Comparison of ENCODE assay signal across 8 cellular contexts in the genomic region with DNA sequence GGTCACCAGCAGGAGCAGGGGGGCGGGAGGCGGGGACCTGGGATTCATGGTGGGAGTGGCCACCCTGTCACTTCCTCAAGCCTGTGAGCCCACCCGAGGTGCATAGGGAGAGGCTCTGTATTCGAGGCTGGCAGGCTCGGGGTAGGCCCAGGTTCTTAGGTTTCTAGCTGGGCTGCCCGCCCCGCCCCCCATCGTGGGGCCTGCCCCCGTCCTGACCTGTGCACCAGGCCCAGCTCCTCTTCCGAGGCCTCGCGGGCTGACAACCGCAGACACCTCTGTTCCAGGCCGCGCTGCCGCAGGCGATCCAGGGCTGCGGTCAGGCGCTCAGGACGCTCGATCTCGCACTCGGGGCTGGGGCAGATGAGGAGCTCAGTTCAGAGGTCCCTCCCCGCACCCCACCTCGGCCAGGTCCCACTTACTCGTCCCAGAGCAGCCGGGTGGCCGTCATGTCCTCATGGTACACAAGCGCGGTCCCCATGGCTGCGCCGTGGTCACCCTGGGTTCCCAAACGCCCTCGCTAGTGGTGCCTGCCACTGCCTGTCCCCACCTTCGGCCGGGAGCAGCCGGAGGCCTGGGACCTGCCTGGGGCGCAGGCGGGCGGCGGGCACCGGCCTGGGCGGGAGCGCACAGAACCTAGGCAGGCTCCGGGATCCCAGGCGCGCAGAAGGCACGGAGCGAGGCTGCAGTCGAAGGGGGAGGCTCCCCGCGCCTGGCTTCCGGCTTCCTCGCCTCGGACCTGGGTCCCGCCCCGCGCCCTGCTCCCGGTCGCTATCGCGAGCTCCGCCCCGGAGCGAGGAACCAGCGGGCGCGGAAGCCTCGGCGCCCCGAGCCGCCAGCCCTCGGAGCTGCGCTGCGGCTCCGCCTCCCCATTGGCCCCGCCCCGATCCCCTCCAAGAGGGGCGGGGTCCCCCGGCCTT. TPM values are rescaled to one million over a fixed set of nuclear protein-coding genes. Genes with fewer than 3 reads are reported as not detected.
DNase-seq lines count a peak whose midpoint lies in the region; ATAC-seq, FAIRE-seq and TF ChIP-seq lines count a peak whose summit lies in the region.

A gene with protein sequence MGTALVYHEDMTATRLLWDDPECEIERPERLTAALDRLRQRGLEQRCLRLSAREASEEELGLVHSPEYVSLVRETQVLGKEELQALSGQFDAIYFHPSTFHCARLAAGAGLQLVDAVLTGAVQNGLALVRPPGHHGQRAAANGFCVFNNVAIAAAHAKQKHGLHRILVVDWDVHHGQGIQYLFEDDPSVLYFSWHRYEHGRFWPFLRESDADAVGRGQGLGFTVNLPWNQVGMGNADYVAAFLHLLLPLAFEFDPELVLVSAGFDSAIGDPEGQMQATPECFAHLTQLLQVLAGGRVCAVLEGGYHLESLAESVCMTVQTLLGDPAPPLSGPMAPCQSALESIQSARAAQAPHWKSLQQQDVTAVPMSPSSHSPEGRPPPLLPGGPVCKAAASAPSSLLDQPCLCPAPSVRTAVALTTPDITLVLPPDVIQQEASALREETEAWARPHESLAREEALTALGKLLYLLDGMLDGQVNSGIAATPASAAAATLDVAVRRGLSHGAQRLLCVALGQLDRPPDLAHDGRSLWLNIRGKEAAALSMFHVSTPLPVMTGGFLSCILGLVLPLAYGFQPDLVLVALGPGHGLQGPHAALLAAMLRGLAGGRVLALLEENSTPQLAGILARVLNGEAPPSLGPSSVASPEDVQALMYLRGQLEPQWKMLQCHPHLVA (minus strand): TSS at position 711 of the 917 bp plus-strand sequence. CDS start 233 bp downstream, at position 478.

- no peak for FAIRE-seq in small intestine (lab: Jason Lieb, UNC)

- WGBS in small intestine, 3 donors, result 0 to 1% (median 1%) methylated on average over 40 to 80 of the region's 80 CpGs

- peak; percentile 64 for ATAC-seq in GM21423 (IDR thresholded peaks at IDR 0.05; ENCODE audit: unreplicated experiment)

- no peak for TF ChIP-seq CTCF in astrocyte of the spinal cord (IDR thresholded peaks at IDR 0.05; ENCODE audit: low read depth, low read length)

- peak; percentile 93 for DNase-seq in D341Med (ENCODE audit: low spot score)
- peak; percentile 72 for DNase-seq in LoVo (ENCODE audit: low spot score)
- peak; percentile 67 for DNase-seq in T-helper 22 cell (ENCODE audit: low read depth)
- peak; percentile 78 for DNase-seq in astrocyte of the spinal cord (ENCODE audit: low read depth, low spot score)
- peak; percentile 85 for DNase-seq in small intestine
- no peak for DNase-seq in NCI-H187 treated with DMSO at 0.1 percent for 48 hours (lab: John Stamatoyannopoulos, UW)

- in situ Hi-C loops in astrocyte of the spinal cord (cut with HindIII; ENCODE audit: low sequenced_read_pairs), result no loop called here

- H3K36me3 ChIP-seq in iPS-15b (ENCODE audit: control insufficient read depth, insufficient read depth, low read length) (peaks cover 25% of the 10 kb centered on the region), small intestine (ENCODE audit: control insufficient read depth in 2 of 2, insufficient read depth in 2 of 2, low read length in 2 of 2) (no peaks in the 10 kb centered on the region)

- peak within 1 kb of the TSS; percentile 12 to 63 for H3K27ac ChIP-seq in small intestine (ENCODE audit: low read depth in 1 of 2, low read length in 1 of 2)

- H3K9ac ChIP-seq in iPS-15b (ENCODE audit: low read depth, low read length), result peak within 1 kb of the TSS; percentile 60

- H3K4me1 ChIP-seq in iPS-15b (ENCODE audit: control insufficient read depth, insufficient read depth, low read length) (no peaks in the 10 kb centered on the region), small intestine (ENCODE audit: control insufficient read depth in 2 of 2, insufficient read depth in 1 of 2, low read depth in 1 of 2, low read length in 1 of 2) (peaks cover 8 to 12% of the 10 kb centered on the region in 2 donors)

- no peaks in the 10 kb centered on the region for H3K27me3 ChIP-seq in iPS-15b (ENCODE audit: control insufficient read depth, insufficient read depth, low read length)
- H3K27me3 ChIP-seq in small intestine (ENCODE audit: control insufficient read depth in 2 of 2, insufficient read depth in 2 of 2, low read length in 2 of 2), result no peaks in the 10 kb centered on the region

- H3K4me3 ChIP-seq in astrocyte of the spinal cord (ENCODE audit: low read depth, low read length) (peak within 1 kb of the TSS; percentile 74), iPS-15b (ENCODE audit: low read depth, low read length) (peak within 1 kb of the TSS; percentile 74), small intestine (ENCODE audit: low read depth in 1 of 2, low read length in 2 of 2) (peak within 1 kb of the TSS; percentile 60 to 83)

- H3K9me3 ChIP-seq in iPS-15b (ENCODE audit: control insufficient read depth, insufficient read depth, low read length) (no peaks in the 10 kb centered on the region), small intestine (ENCODE audit: control insufficient read depth, low read depth) (no peaks in the 10 kb centered on the region)

RNA-seq across cellular contexts. Expression of the gene that starts here (rescaled TPM):
- polyA plus RNA-seq in small intestine, result 10 to 100 TPM; 15.9 to 27.6 (median 27.5) TPM
